ENCODE assay signal across 8 cellular contexts in genomic region chr3:170357176-170357919, GRCh38. TPM values are rescaled to one million over a fixed set of nuclear protein-coding genes. Genes with fewer than 3 reads are reported as not detected.
DNase-seq lines count a peak whose midpoint lies in the region; ATAC-seq and TF ChIP-seq lines count a peak whose summit lies in the region.

SKIL (plus strand) TSS chr3:170357715; CDS start chr3:170360332, 2,617 bp downstream.

- peak; percentile 94 for TF ChIP-seq POLR2A in prostate gland (IDR thresholded peaks at IDR 0.05)

- peak within 1 kb of the TSS; percentile 87 to 99 for H3K4me3 ChIP-seq in prostate gland

- H3K27ac ChIP-seq in prostate gland, result peak within 1 kb of the TSS; percentile 95 to 98

- H3K9me3 ChIP-seq in prostate gland, result no peaks in the 10 kb centered on the region

- peaks cover 5% of the 10 kb centered on the region for H3K4me1 ChIP-seq in prostate gland (replicated peaks)

- H3K27ac Mint-ChIP-seq in T-helper 1 cell treated with Interleukin-12 subunit alpha and Interleukin-12 subunit beta and Interleukin-4 antibody, amounts not matched to agents 30 μg/mL and 1 μg/mL, for 36 hours, result peak within 1 kb of the TSS; percentile 97

- H3K27me3 Mint-ChIP-seq in T-helper 1 cell treated with Interleukin-12 subunit alpha and Interleukin-12 subunit beta and Interleukin-4 antibody, amounts not matched to agents 30 μg/mL and 1 μg/mL, for 36 hours (ENCODE audit: low read depth), result peaks cover 14% of the 10 kb centered on the region

- H3K36me3 Mint-ChIP-seq in T-helper 1 cell treated with Interleukin-12 subunit alpha and Interleukin-12 subunit beta and Interleukin-4 antibody, amounts not matched to agents 30 μg/mL and 1 μg/mL, for 36 hours (ENCODE audit: low read depth), result peaks cover 29% of the 10 kb centered on the region

- peak in 2 of 4 experiments; percentile 34 to 36 for TF ChIP-seq CTCF in prostate gland (IDR thresholded peaks at IDR 0.05)

- peak within 1 kb of the TSS; percentile 97 for H3K4me3 Mint-ChIP-seq in T-helper 1 cell treated with Interleukin-12 subunit alpha and Interleukin-12 subunit beta and Interleukin-4 antibody, amounts not matched to agents 30 μg/mL and 1 μg/mL, for 36 hours

- H3K36me3 ChIP-seq in prostate gland, result no peaks in the 10 kb centered on the region

- H3K4me1 Mint-ChIP-seq in T-helper 1 cell treated with Interleukin-12 subunit alpha and Interleukin-12 subunit beta and Interleukin-4 antibody, amounts not matched to agents 30 μg/mL and 1 μg/mL, for 36 hours (ENCODE audit: low read depth), result peaks cover 33% of the 10 kb centered on the region

- intact Hi-C loops in left cardiac atrium (cut with DNase I) (loop anchor here (5.0 to 10.0 kb wide), 2 partner anchors 45 to 173 kb away; partner anchors contain the start of gene PHC3 (in 1 of the 2)), prostate gland (cut with DNase I) (loop anchor here (5.0 to 10.0 kb wide), 2 partner anchors 175 to 593 kb away; partner anchors contain the start of genes ACTRT3, PHC3 and TERC)

- ATAC-seq in GM18498 (IDR thresholded peaks at IDR 0.05; ENCODE audit: unreplicated experiment) (peak; percentile 67), HG02885 (IDR thresholded peaks at IDR 0.05; ENCODE audit: poor library complexity, unreplicated experiment) (peak; percentile 55), left cardiac atrium (peak; percentile 85 to 90)

- no peaks in the 10 kb centered on the region for H3K27me3 ChIP-seq in prostate gland (replicated peaks; ENCODE audit: insufficient read depth)

- DNase-seq in NCI-H1694 (lab: John Stamatoyannopoulos, UW), result peak; percentile 71
- peak; percentile 93 for DNase-seq in amniotic stem cell (lab: John Stamatoyannopoulos, UW)
- DNase-seq in left cardiac atrium, result peak; percentile 99
- peak; percentile 97 for DNase-seq in prostate gland (ENCODE audit: low spot score)
- peak; percentile 97 for DNase-seq in ureter (ENCODE audit: low spot score)

- WGBS in prostate gland, result under 1% methylated on average over 60 of the region's 110 CpGs

- no peaks in the 10 kb centered on the region for H3K9me3 Mint-ChIP-seq in T-helper 1 cell treated with Interleukin-12 subunit alpha and Interleukin-12 subunit beta and Interleukin-4 antibody, amounts not matched to agents 30 μg/mL and 1 μg/mL, for 36 hours

RNA-seq across cellular contexts. Expression of gene SKIL, which starts in this region (rescaled TPM):
- total RNA-seq in left cardiac atrium, result 10 to 100 TPM; 19.8 to 46.5 TPM
- total RNA-seq in prostate gland, result 10 to 100 TPM; 41.8 to 49.6 TPM
- total RNA-seq in ureter, result 51.9 TPM

Comparison
In these comparisons a context has a peak if more than half of its experiments do, and no peak if none do; other contexts are left out.
1. Peak in every context shown above with its lines: DNase-seq, ATAC-seq, H3K4me3 ChIP-seq and H3K27ac ChIP-seq.